In the genomic region with DNA sequence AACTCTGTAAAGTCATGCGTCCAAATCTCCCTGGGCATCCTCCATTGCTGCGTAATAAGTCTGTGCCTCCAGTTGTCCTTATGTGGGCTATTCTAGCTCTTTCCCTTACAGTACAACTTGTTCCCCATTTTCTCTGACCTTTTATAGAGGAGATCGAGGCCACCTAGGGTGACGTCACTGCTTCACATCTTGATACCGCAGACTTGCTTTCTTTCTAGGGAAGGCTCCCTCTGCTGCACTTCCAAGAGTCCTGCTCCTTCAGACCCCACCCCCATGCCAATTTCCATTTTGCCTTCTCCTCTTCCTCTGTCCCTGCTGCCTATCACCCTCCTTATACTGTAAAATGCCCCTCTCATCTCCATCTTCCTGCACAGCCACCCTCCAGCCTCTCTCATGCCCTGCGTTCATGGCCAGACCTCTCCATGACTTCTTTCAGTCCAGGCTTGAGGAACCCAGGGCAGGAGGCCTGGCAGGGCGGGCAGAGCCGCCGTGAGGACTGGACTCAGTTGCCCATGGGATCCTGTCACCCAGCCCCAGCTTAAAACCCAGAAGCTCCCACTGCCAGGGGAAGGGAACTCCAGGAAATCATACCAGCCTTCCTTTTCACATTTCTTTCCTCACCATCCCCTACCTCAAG, we compare ENCODE assay signal across 1 cellular context.
TF ChIP-seq lines count a peak whose summit lies in the region.

No MANE protein-coding gene starts in this region.

TF ChIP-seq in K562, 482 proteins besides CTCF, POLR2A, EP300 and RAD21:
- TF ChIP-seq CAMTA2 (CRISPR knock-in tag; conservative IDR thresholded peaks at IDR 0.05) (no peak), FOS (IDR thresholded peaks at IDR 0.05; ENCODE audit: extremely low read depth, insufficient read length) (no peak), ZNF431 (CRISPR knock-in tag; IDR thresholded peaks at IDR 0.05) (no peak), CREB1 (IDR thresholded peaks at IDR 0.05) (no peak), CREB1 (CRISPR knock-in tag; IDR thresholded peaks at IDR 0.05) (peak; percentile 56; the same call in 1 of the 2 replicates), STAT5A (IDR thresholded peaks at IDR 0.05; ENCODE audit: borderline replicate concordance, low read length) (no peak), CREM (IDR thresholded peaks at IDR 0.05; ENCODE audit: low read depth) (peak; percentile 86), EHMT2 (IDR thresholded peaks at IDR 0.05) (no peak), ATF3 (IDR thresholded peaks at IDR 0.05) (peak; percentile 92), ATF3 (CRISPR knock-in tag; conservative IDR thresholded peaks at IDR 0.05) (no peak), ATF1 (CRISPR knock-in tag; IDR thresholded peaks at IDR 0.05) (0 out of 2 replicates have a peak, but pooled peaks have one; percentile 32), ATF1 (tag; IDR thresholded peaks at IDR 0.05) (peak; percentile 63), ESRRA (IDR thresholded peaks at IDR 0.05; ENCODE audit: borderline replicate concordance, low read depth) (0 out of 2 replicates have a peak, but pooled peaks have one; percentile 24), JUN (IDR thresholded peaks at IDR 0.05; ENCODE audit: borderline replicate concordance, low read depth, low read length) (peak; percentile 64; the same call in 1 of the 2 replicates), JUN (CRISPR knock-in tag; IDR thresholded peaks at IDR 0.05; ENCODE audit: borderline replicate concordance) (no peak), JUND (IDR thresholded peaks at IDR 0.05; ENCODE audit: borderline replicate concordance, low read depth, low read length) (peak; percentile 89), JUND (tag; IDR thresholded peaks at IDR 0.05; ENCODE audit: borderline replicate concordance, low read depth, low read length) (peak; percentile 93), ATF7 (IDR thresholded peaks at IDR 0.05) (peak; percentile 96)
- TF ChIP-seq, protein P1, sequence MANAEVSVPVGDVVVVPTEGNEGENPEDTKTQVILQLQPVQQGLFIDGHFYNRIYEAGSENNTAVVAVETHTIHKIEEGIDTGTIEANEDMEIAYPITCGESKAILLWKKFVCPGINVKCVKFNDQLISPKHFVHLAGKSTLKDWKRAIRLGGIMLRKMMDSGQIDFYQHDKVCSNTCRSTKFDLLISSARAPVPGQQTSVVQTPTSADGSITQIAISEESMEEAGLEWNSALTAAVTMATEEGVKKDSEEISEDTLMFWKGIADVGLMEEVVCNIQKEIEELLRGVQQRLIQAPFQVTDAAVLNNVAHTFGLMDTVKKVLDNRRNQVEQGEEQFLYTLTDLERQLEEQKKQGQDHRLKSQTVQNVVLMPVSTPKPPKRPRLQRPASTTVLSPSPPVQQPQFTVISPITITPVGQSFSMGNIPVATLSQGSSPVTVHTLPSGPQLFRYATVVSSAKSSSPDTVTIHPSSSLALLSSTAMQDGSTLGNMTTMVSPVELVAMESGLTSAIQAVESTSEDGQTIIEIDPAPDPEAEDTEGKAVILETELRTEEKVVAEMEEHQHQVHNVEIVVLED (CRISPR knock-in tag; IDR thresholded peaks at IDR 0.05), result no peak
